In the genomic region with DNA sequence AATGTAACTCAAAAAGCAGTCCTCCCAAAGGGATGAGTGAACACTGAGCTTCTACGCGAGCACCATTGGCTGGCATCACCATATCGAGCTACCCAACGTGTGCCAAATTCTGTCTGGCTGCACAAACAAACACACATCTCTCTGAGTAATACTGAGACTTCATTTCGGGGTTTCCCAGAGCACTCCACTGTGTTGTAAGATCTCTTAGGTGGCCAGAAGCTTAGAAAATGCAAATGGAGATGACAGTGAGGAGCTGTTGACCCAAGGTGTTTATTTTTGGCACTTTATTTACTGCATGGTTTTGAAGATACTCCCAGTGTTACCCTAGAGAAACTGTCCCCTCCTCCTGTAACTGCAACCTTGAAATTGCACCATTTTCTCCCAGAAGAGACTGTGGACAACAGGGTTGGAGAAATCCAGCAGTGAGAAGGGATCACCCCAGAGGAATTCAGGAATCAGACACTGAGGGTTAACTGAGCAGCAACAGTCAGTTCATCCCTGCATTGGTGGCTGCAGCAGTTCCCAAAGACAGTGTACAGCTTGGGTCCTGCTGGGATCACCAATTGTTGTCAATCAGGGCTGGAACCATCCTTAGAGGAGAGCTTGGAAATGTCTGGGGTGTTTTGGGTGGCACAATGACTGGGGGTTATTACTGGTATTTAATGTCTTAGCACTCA, we compare ENCODE assay signal across 8 cellular contexts. TPM values are rescaled to one million over a fixed set of nuclear protein-coding genes. Genes with fewer than 3 reads are reported as not detected.
DNase-seq lines count a peak whose midpoint lies in the region; ATAC-seq and TF ChIP-seq lines count a peak whose summit lies in the region.

No MANE protein-coding gene starts in this region.

- H3K4me3 ChIP-seq in thyroid gland (replicated peaks in 1 of 3) (no peak overlapping the region), gastrocnemius medialis (no peak overlapping the region), dorsolateral prefrontal cortex (no peak overlapping the region)

- peak; percentile 49 for ATAC-seq in GM19328 (IDR thresholded peaks at IDR 0.05; ENCODE audit: unreplicated experiment)
- ATAC-seq in HG03342 (IDR thresholded peaks at IDR 0.05; ENCODE audit: unreplicated experiment), result peak; percentile 74
- ATAC-seq in gastrocnemius medialis, result no peak

- H3K4me1 ChIP-seq in thyroid gland (peaks cover 4 to 23% of the 10 kb centered on the region in 2 donors), gastrocnemius medialis (peaks cover 0 to 3% of the 10 kb centered on the region in 2 donors)

- no peaks in the 10 kb centered on the region for H3K9me3 ChIP-seq in thyroid gland
- H3K9me3 ChIP-seq in gastrocnemius medialis, result no peaks in the 10 kb centered on the region

- intact Hi-C loops in CD14-positive monocyte (cut with micrococcal nuclease) (loop anchor here in 1 of 2 donors (2.0 to 5.0 kb wide), 2 partner anchors 14 to 61 kb away; no protein-coding TSS in a partner anchor), thyroid gland (cut with DNase I) (no loop called here), gastrocnemius medialis (cut with DNase I; ENCODE audit: low total_unique reads) (no loop called here), dorsolateral prefrontal cortex (cut with DNase I) (no loop called here)

- peaks cover 90% of the 10 kb centered on the region for H3K4me1 Mint-ChIP-seq in CD14-positive monocyte

- peaks cover 16 to 17% of the 10 kb centered on the region in 2 donors for H3K36me3 Mint-ChIP-seq in CD14-positive monocyte

- H3K27me3 Mint-ChIP-seq in CD14-positive monocyte (ENCODE audit: low read depth in 3 of 3), result no peaks in the 10 kb centered on the region

- H3K27me3 ChIP-seq in thyroid gland (no peaks in the 10 kb centered on the region), gastrocnemius medialis (no peaks in the 10 kb centered on the region), dorsolateral prefrontal cortex (peaks cover 0 to 42% (median 0%) of the 10 kb centered on the region in 45 donors)

- no peak for TF ChIP-seq POLR2A in thyroid gland (IDR thresholded peaks at IDR 0.05)
- no peak for TF ChIP-seq POLR2A in gastrocnemius medialis (IDR thresholded peaks at IDR 0.05)

- H3K27ac ChIP-seq in thyroid gland (no peak overlapping the region), gastrocnemius medialis (no peak overlapping the region), dorsolateral prefrontal cortex (no peak overlapping the region)

- DNase-seq in CD14-positive monocyte (ENCODE audit: low spot score) (peak; percentile 55), thyroid gland (peak; percentile 32 to 51), gastrocnemius medialis (no peak), NCI-H226 (no peak), dorsolateral prefrontal cortex (no peak)
- DNase-seq in activated gamma-delta T cell treated with anti-CD3 and anti-CD28 coated beads, Interleukin-2, amount 50 U/mL, for 16 hours (ENCODE audit: low read depth), result peak; percentile 50

- no peak for TF ChIP-seq CTCF in CD14-positive monocyte (IDR thresholded peaks at IDR 0.05)
- TF ChIP-seq CTCF in thyroid gland (IDR thresholded peaks at IDR 0.05), result no peak
- no peak for TF ChIP-seq CTCF in gastrocnemius medialis (IDR thresholded peaks at IDR 0.05 in 4 of 5, conservative IDR thresholded peaks at IDR 0.05 in 1 of 5)
- no peak for TF ChIP-seq CTCF in dorsolateral prefrontal cortex (IDR thresholded peaks at IDR 0.05 in 54 of 56, conservative IDR thresholded peaks at IDR 0.05 in 2 of 56; ENCODE audit: low read depth in 1 of 56, partially characterized antibody in 56 of 56)

- H3K9me3 Mint-ChIP-seq in CD14-positive monocyte, result peaks cover 0 to 2% (median 0%) of the 10 kb centered on the region in 7 donors

- H3K4me3 Mint-ChIP-seq in CD14-positive monocyte, result peak overlapping the region; percentile 95 to 98

- in situ Hi-C loops in gastrocnemius medialis (cut with MboI; ENCODE audit: low sequenced_read_pairs in 4 of 4), result no loop called here

- H3K27ac Mint-ChIP-seq in CD14-positive monocyte, result peak overlapping the region; percentile 90 to 98 (median 96)

- 37 to 64% methylated on average over 5 of the region's 5 CpGs for WGBS in thyroid gland, 2 donors

- H3K36me3 ChIP-seq in thyroid gland (no peaks in the 10 kb centered on the region), gastrocnemius medialis (no peaks in the 10 kb centered on the region)

RNA-seq across cellular contexts. Expression of a gene that starts 1.0 kb away (rescaled TPM):
- polyA plus RNA-seq in CD14-positive monocyte, result 100 to 1,000 TPM; 154 to 179 TPM
- total RNA-seq in thyroid gland (10 to 100 TPM in 1 of 4 donors, 1 to 10 TPM in 3; 3.1 to 13.0 (median 8.4) TPM), gastrocnemius medialis (10 to 100 TPM in 3 of 4 donors, 1 to 10 TPM in 1; 5.2 to 34.0 (median 21.2) TPM), dorsolateral prefrontal cortex (10 to 100 TPM; 14.0 to 57.7 (median 34.7) TPM)

Comparison
In these comparisons a context has a peak if more than half of its experiments do, and no peak if none do; other contexts are left out.
1. DNase-seq: peak in CD14-positive monocyte (single experiment), activated gamma-delta T cell treated with anti-CD3 and anti-CD28 coated beads, Interleukin-2, amount 50 U/mL, for 16 hours (single experiment) and thyroid gland (2 of 2); none in gastrocnemius medialis (0 of 2), NCI-H226 (single experiment) and dorsolateral prefrontal cortex (0 of 10).
2. ATAC-seq: peak in GM19328 (single experiment) and HG03342 (single experiment); none in gastrocnemius medialis (0 of 2).